In the genomic region with DNA sequence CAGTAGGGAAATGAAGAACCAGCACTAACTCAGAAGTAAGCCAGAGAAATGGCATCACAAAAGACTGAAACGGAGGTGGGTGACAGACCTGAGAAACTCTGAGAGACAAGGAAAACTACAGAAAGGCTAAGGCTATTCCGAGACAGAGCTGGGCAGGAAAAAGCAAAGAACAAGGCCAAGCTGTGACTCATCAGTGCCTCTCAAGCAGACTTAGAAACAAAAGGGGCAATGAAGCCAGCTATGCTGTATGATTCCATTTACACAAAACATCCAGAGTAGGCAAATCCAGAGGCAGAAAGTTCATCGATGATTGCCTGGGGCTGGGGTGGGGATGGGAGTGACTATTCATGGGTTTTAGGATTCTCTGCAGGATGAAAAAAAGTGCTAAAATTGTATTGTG, we compare ENCODE assay signal across 8 cellular contexts. TPM values are rescaled to one million over a fixed set of nuclear protein-coding genes. Genes with fewer than 3 reads are reported as not detected.
DNase-seq lines count a peak whose midpoint lies in the region; ATAC-seq and TF ChIP-seq lines count a peak whose summit lies in the region.

No MANE protein-coding gene starts in this region.

- no TSS peak for BruUV-seq in IMR-90 (replicated peaks; lab: Mats Ljungman, UMichigan)
- no TSS peak for BruUV-seq in Calu3 (replicated peaks; lab: Mats Ljungman, UMichigan)

- H2BK15ac ChIP-seq in IMR-90 (ENCODE audit: low read depth, low read length): peak overlapping the region; percentile 40; the same call in 2 of the 3 replicates

- TF ChIP-seq CTCF in IMR-90 (conservative IDR thresholded peaks at IDR 0.05; ENCODE audit: low read depth, low read length) (no peak), Calu3 (IDR thresholded peaks at IDR 0.05; ENCODE audit: unreplicated experiment) (no peak)

- CTCF ChIA-PET in IMR-90 (lab: Yijun Ruan, JAX) (interaction anchor here (1.1 kb wide), 1 partner anchor 29 kb away, joined by 3 read pairs; no protein-coding TSS in a partner anchor), Calu3 (lab: Charles Lee) (interaction anchor here (0.7 kb wide), 1 partner anchor 190 kb away, joined by 4 read pairs; no protein-coding TSS in a partner anchor)

- H3K4ac ChIP-seq in IMR-90 (ENCODE audit: low read depth, low read length): peak overlapping the region; percentile 96

- H4K5ac ChIP-seq in IMR-90 (ENCODE audit: low read depth, low read length): peak overlapping the region; percentile 93

- H3K36me3 ChIP-seq in IMR-90 (ENCODE audit: control insufficient read depth, insufficient read depth, low read length): 0 out of 2 replicates have a peak, but pooled peaks cover 1% of the 10 kb centered on the region

- H2BK5ac ChIP-seq in IMR-90 (ENCODE audit: low read depth, low read length, poor library complexity, severe bottlenecking): peak overlapping the region; percentile 87

- H3K79me1 ChIP-seq in IMR-90 (ENCODE audit: low read depth in 1 of 2, low read length in 2 of 2): peaks cover 16 to 42% of the 10 kb centered on the region in 2 experiments; a peak in 3 of 4 replicates

- H3K18ac ChIP-seq in IMR-90 (ENCODE audit: low read depth, low read length): peak overlapping the region; percentile 88; the same call in 1 of the 2 replicates

- H2AK9ac ChIP-seq in IMR-90 (replicated peaks; ENCODE audit: low read depth, low read length, poor library complexity): no peak overlapping the region

- dilution Hi-C loops in IMR-90 (cut with HindIII; ENCODE audit: low sequenced_read_pairs, unreplicated experiment): no loop called here

- ATAC-seq in IMR-90 (ENCODE audit: low read depth): peak; percentile 82
- ATAC-seq in central memory CD8-positive, alpha-beta T cell (replicated peaks; ENCODE audit: extremely low read depth, poor library complexity, severe bottlenecking): no peak

- H3K4me3 ChIP-seq in IMR-90 (ENCODE audit: insufficient read depth, low read depth, low read length): no peak overlapping the region

- H3K27ac Mint-ChIP-seq in central memory CD8-positive, alpha-beta T cell (ENCODE audit: low read depth): peak overlapping the region; percentile 16
- no peak overlapping the region for H3K27ac Mint-ChIP-seq in Calu3 (ENCODE audit: unreplicated experiment)

- peaks cover 13% of the 10 kb centered on the region; the same call in 1 of the 2 replicates for H3K9me1 ChIP-seq in IMR-90 (ENCODE audit: insufficient read depth, low read length)

- peak overlapping the region; percentile 71; the same call in 1 of the 2 replicates for H3K23ac ChIP-seq in IMR-90 (ENCODE audit: low read depth, low read length)

- H3K27me3 ChIP-seq in IMR-90 (ENCODE audit: control insufficient read depth, insufficient read depth, low read length): no peaks in the 10 kb centered on the region

- H3K4me2 ChIP-seq in IMR-90 (ENCODE audit: low read depth, low read length): peak overlapping the region; percentile 71; the same call in 1 of the 2 replicates

- H4K8ac ChIP-seq in IMR-90 (ENCODE audit: low read depth in 2 of 2, low read length in 2 of 2): peak overlapping the region; percentile 7 to 91; a peak in 2 of 4 replicates

- H4K91ac ChIP-seq in IMR-90 (ENCODE audit: insufficient read depth, low read depth, low read length): peak overlapping the region; percentile 69

- H3K9me3 ChIP-seq in IMR-90 (ENCODE audit: control insufficient read depth, insufficient read depth, low read length): no peaks in the 10 kb centered on the region

- POLR2A ChIA-PET in IMR-90 (lab: Charles Lee; ENCODE audit: unreplicated experiment): no interaction called here

- peaks cover 6% of the 10 kb centered on the region for H3K36me3 Mint-ChIP-seq in central memory CD8-positive, alpha-beta T cell (ENCODE audit: insufficient read depth)
- no peaks in the 10 kb centered on the region for H3K36me3 Mint-ChIP-seq in Calu3 (ENCODE audit: insufficient read depth, unreplicated experiment)

- 22% methylated on average over 2 of the region's 3 CpGs; no CpG with 5 or more reads in 1 of the 2 experiments for WGBS in IMR-90 (ENCODE audit: extremely low coverage in 2 of 2, insufficient read length in 1 of 2), 2 experiments

- DNase-seq in IMR-90: peak; percentile 90
- DNase-seq in central memory CD8-positive, alpha-beta T cell (ENCODE audit: low spot score in 2 of 2): no peak
- DNase-seq in kidney tubule cell (ENCODE audit: low spot score): peak; percentile 59
- peak in 23 of 49 donors; percentile 4 to 68 (median 28) for DNase-seq in substantia nigra (lab: John Stamatoyannopoulos, UW)
- no peak for DNase-seq in GF-D8 (lab: John Stamatoyannopoulos, UW)
- no peak for DNase-seq in COR-L47 (lab: John Stamatoyannopoulos, UW)
- no peak for DNase-seq in Calu3
- no peak for DNase-seq in HuH-7.5 (ENCODE audit: low spot score)

- H3K14ac ChIP-seq in IMR-90 (replicated peaks; ENCODE audit: low read depth, low read length): peak overlapping the region; percentile 83

- intact Hi-C loops in IMR-90 (cut with micrococcal nuclease): loop anchor here (5.0 kb wide), 1 partner anchor 344 kb away; no protein-coding TSS in a partner anchor
- intact Hi-C loops in Calu3 (cut with micrococcal nuclease; ENCODE audit: unreplicated experiment): no loop called here

- H2AFZ ChIP-seq in IMR-90 (replicated peaks; ENCODE audit: low read length, poor library complexity): peak overlapping the region; percentile 11

- H2BK20ac ChIP-seq in IMR-90 (ENCODE audit: low read depth, low read length): peak overlapping the region; percentile 96

- H3K9me3 Mint-ChIP-seq in central memory CD8-positive, alpha-beta T cell: no peaks in the 10 kb centered on the region
- H3K9me3 Mint-ChIP-seq in Calu3 (ENCODE audit: low read depth, unreplicated experiment): peaks cover 2% of the 10 kb centered on the region

- H3K4me1 Mint-ChIP-seq in central memory CD8-positive, alpha-beta T cell: peaks cover 32% of the 10 kb centered on the region
- peaks cover 11% of the 10 kb centered on the region for H3K4me1 Mint-ChIP-seq in Calu3 (ENCODE audit: low read depth, unreplicated experiment)

- TF ChIP-seq RAD21 in IMR-90 (IDR thresholded peaks at IDR 0.05; ENCODE audit: low read length): no peak

- H3K27ac ChIP-seq in IMR-90 (ENCODE audit: insufficient read depth, low read length): peak overlapping the region; percentile 94
- H3K27ac ChIP-seq in substantia nigra (ENCODE audit: low read depth, low read length, poor library complexity, severe bottlenecking): peak overlapping the region; percentile 72

- no peak for TF ChIP-seq POLR2A in IMR-90 (IDR thresholded peaks at IDR 0.05; ENCODE audit: low read depth, low read length)

- 0 out of 2 replicates have a peak overlapping the region, but pooled peaks have one; percentile 20 for H2AK5ac ChIP-seq in IMR-90 (ENCODE audit: low read depth, low read length)

- peak overlapping the region; percentile 41 for H3K9ac ChIP-seq in IMR-90 (ENCODE audit: low read depth, low read length)

- H2BK120ac ChIP-seq in IMR-90 (ENCODE audit: low read depth, low read length): peak overlapping the region; percentile 84

- H3K27me3 Mint-ChIP-seq in central memory CD8-positive, alpha-beta T cell: no peaks in the 10 kb centered on the region
- no peaks in the 10 kb centered on the region for H3K27me3 Mint-ChIP-seq in Calu3 (ENCODE audit: unreplicated experiment)

- H3K56ac ChIP-seq in IMR-90 (ENCODE audit: extremely low read depth, insufficient read depth, low read length): peak overlapping the region; percentile 36

- H3K4me1 ChIP-seq in IMR-90 (ENCODE audit: control insufficient read depth, insufficient read depth, low read length): peaks cover 22% of the 10 kb centered on the region

- H3K4me3 Mint-ChIP-seq in central memory CD8-positive, alpha-beta T cell: no peak overlapping the region
- H3K4me3 Mint-ChIP-seq in Calu3 (ENCODE audit: low read depth, unreplicated experiment): no peak overlapping the region

- H4K20me1 ChIP-seq in IMR-90 (ENCODE audit: insufficient read depth, low read length): peaks cover 3% of the 10 kb centered on the region; the same call in 1 of the 2 replicates

- in situ Hi-C loops in IMR-90 (cut with MboI; ENCODE audit: low sequenced_read_pairs): loop anchor here (25.0 kb wide), 1 partner anchor 339 kb away; no protein-coding TSS in a partner anchor

TF ChIP-seq in IMR-90, 13 proteins besides CTCF, POLR2A, EP300 and RAD21:
- TF ChIP-seq FOS (IDR thresholded peaks at IDR 0.05; ENCODE audit: low read depth, low read length) (peak; percentile 66; the same call in 1 of the 2 replicates), CEBPB (IDR thresholded peaks at IDR 0.05; ENCODE audit: low read depth, low read length) (no peak), MXI1 (IDR thresholded peaks at IDR 0.05; ENCODE audit: borderline replicate concordance, low read depth, low read length) (no peak), BHLHE40 (IDR thresholded peaks at IDR 0.05; ENCODE audit: low read depth, low read length) (no peak), RCOR1 (IDR thresholded peaks at IDR 0.05; ENCODE audit: insufficient replicate concordance, low read length) (no peak), RFX5 (IDR thresholded peaks at IDR 0.05; ENCODE audit: low read depth, low read length) (no peak)
- TF ChIP-seq, protein P1, sequence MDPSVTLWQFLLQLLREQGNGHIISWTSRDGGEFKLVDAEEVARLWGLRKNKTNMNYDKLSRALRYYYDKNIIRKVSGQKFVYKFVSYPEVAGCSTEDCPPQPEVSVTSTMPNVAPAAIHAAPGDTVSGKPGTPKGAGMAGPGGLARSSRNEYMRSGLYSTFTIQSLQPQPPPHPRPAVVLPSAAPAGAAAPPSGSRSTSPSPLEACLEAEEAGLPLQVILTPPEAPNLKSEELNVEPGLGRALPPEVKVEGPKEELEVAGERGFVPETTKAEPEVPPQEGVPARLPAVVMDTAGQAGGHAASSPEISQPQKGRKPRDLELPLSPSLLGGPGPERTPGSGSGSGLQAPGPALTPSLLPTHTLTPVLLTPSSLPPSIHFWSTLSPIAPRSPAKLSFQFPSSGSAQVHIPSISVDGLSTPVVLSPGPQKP (IDR thresholded peaks at IDR 0.05; ENCODE audit: borderline replicate concordance, low read depth, low read length): no peak

RNA-seq across cellular contexts. Expression of a gene that starts 50.0 kb away (rescaled TPM):
- total RNA-seq in IMR-90 (2012; rRNA removed) (10.2 and 11.1 TPM in 2 replicates), Calu3 (2022) (13.2 and 14.8 TPM in 2 replicates)
- 13.5 and 14.4 TPM in 2 replicates for polyA plus RNA-seq in IMR-90 (2012; rRNA removed)
- polyA plus RNA-seq in IMR-90 (2012; cell fraction: cytosol; rRNA removed): 9.3 and 13.1 TPM in 2 replicates
- 22.1 and 35.5 TPM in 2 replicates for polyA plus RNA-seq in IMR-90 (2012; cell fraction: nucleus; rRNA removed; ENCODE audit: low replicate concordance)

Comparison
In these comparisons a context has a peak if more than half of its experiments do, and no peak if none do; other contexts are left out.
1. DNase-seq: peak in IMR-90 (single experiment) and kidney tubule cell (single experiment); none in central memory CD8-positive, alpha-beta T cell (0 of 2), GF-D8 (single experiment), COR-L47 (single experiment), Calu3 (single experiment) and HuH-7.5 (single experiment).